21 cellular contexts compared by ENCODE assay signal in the genomic region with DNA sequence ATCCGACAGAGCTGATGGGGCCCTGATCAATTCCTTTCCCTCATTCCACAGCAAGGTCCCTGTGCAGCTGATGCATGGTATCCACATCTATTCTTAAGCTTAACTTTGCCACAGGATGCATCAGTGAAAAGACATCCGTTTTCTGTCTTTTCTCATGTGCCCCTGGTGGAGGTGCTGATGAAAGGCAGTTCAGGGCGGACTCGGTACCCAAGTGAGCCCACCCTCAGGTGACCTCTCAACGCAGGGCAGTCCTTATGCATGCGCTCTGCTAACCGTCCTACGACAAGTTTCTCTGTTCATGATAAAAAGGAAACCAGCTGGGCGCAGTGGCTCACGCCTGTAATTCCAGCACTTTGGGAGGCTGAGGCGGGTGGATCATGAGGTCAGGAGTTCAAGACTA.
DNase-seq lines count a peak whose midpoint lies in the region; ATAC-seq and TF ChIP-seq lines count a peak whose summit lies in the region.
"Had no signal": no experiment of that assay in that cellular context is flagged by ENCODE, and none has a peak within 500 bp of the region (broad histone marks: within the 10 kb centered on the region; RNA-seq: fewer than 3 reads in every experiment).

No MANE protein-coding gene starts in this region.

- no peaks in the 10 kb centered on the region for H3K9me2 ChIP-seq in GM23338 (ENCODE audit: insufficient read depth)

- no peak overlapping the region for H3K4me2 ChIP-seq in GM23338
- H3K4me2 ChIP-seq in neural progenitor cell = no peak overlapping the region
- H3K4me2 ChIP-seq: BLaER1 had no signal

- H3K4me1 Mint-ChIP-seq in GM23338 (peaks cover 9% of the 10 kb centered on the region; the same call in 2 of the 3 replicates), neural progenitor cell (peaks cover 8% of the 10 kb centered on the region)
- H3K4me1 Mint-ChIP-seq: CD4-positive, CD25-positive, alpha-beta regulatory T cell had no signal

- H2AFZ ChIP-seq in GM23338 = no peak overlapping the region
- no peak overlapping the region for H2AFZ ChIP-seq in neural progenitor cell (replicated peaks)
- H2AFZ ChIP-seq: GM23248 had no signal

- H3K36me3 ChIP-seq in GM23338 (ENCODE audit: insufficient read depth) (no peaks in the 10 kb centered on the region), neural progenitor cell (no peaks in the 10 kb centered on the region)
- H3K36me3 ChIP-seq: BLaER1 had no signal

- no peak overlapping the region for H3K4me3 Mint-ChIP-seq in GM23338
- H3K4me3 Mint-ChIP-seq in neural progenitor cell = no peak overlapping the region
- H3K4me3 Mint-ChIP-seq: CD4-positive, CD25-positive, alpha-beta regulatory T cell had no signal

- H3F3A ChIP-seq in GM23338 (replicated peaks; ENCODE audit: low read depth) = no peaks in the 10 kb centered on the region
- H3F3A ChIP-seq in neural progenitor cell (ENCODE audit: low read depth) = no peaks in the 10 kb centered on the region

- H3K27me3 Mint-ChIP-seq in GM23338 (ENCODE audit: insufficient read depth, low read depth, poor library complexity) (peaks cover 8% of the 10 kb centered on the region), neural progenitor cell (ENCODE audit: insufficient read depth, low read depth) (peaks cover 2% of the 10 kb centered on the region)
- H3K27me3 Mint-ChIP-seq: CD4-positive, CD25-positive, alpha-beta regulatory T cell had no signal

- H3K9me3 Mint-ChIP-seq in GM23338 = peaks cover 8% of the 10 kb centered on the region
- peaks cover 5% of the 10 kb centered on the region for H3K9me3 Mint-ChIP-seq in neural progenitor cell

- H3K27ac Mint-ChIP-seq in GM23338 (no peak overlapping the region), neural progenitor cell (no peak overlapping the region)
- H3K27ac Mint-ChIP-seq: CD4-positive, CD25-positive, alpha-beta regulatory T cell had no signal

- no peaks in the 10 kb centered on the region for H4K20me1 ChIP-seq in GM23338 (replicated peaks; ENCODE audit: insufficient read depth)
- H4K20me1 ChIP-seq in neural progenitor cell (ENCODE audit: low read depth) = no peaks in the 10 kb centered on the region
- H4K20me1 ChIP-seq: BLaER1 had no signal

- H3K79me2 ChIP-seq in GM23338 (replicated peaks; ENCODE audit: insufficient read depth) (no peaks in the 10 kb centered on the region), neural progenitor cell (ENCODE audit: low read depth) (no peaks in the 10 kb centered on the region)

- intact Hi-C loops in Right ventricle myocardium superior (cut with DNase I) = no loop called here

- H3K27ac ChIP-seq in GM23338 (ENCODE audit: low read depth) (no peak overlapping the region), neural progenitor cell (no peak overlapping the region)
- H3K27ac ChIP-seq: BLaER1, GM23248 had no signal

- DNase-seq in GM23338 (ENCODE audit: low spot score) (peak; percentile 58), choroid plexus epithelial cell (ENCODE audit: low read depth) (no peak), iPS-NIHi11 (ENCODE audit: low spot score) (peak; percentile 46), neural progenitor cell (ENCODE audit: low spot score) (no peak), Right ventricle myocardium superior (no peak), foreskin fibroblast (no peak)
- DNase-seq: CD4-positive, CD25-positive, alpha-beta regulatory T cell; GM23248; Karpas-422; NCI-H1092; NCI-H1417 treated with DMSO at 0.1 percent for 48 hours; NCI-H1694 treated with DMSO at 0.1 percent for 48 hours; NCI-H2081; NCI-H2227 treated with DMSO at 0.1 percent for 48 hours; NCI-H526 treated with DMSO at 0.1 percent for 48 hours; RPMI8226; SHP77 had no signal

- no peaks in the 10 kb centered on the region for H3K9me3 ChIP-seq in neural progenitor cell (ENCODE audit: low read depth)
- H3K9me3 ChIP-seq: BLaER1 had no signal

- TF ChIP-seq CTCF in GM23338 (conservative IDR thresholded peaks at IDR 0.05; ENCODE audit: low read depth in 2 of 2) = peak; percentile 18 to 37; a peak in 3 of 4 replicates
- peak; percentile 1 for TF ChIP-seq CTCF in choroid plexus epithelial cell (conservative IDR thresholded peaks at IDR 0.05; ENCODE audit: low read depth, low read length)
- TF ChIP-seq CTCF in neural progenitor cell (IDR thresholded peaks at IDR 0.05) = peak; percentile 13
- TF ChIP-seq CTCF in foreskin fibroblast (IDR thresholded peaks at IDR 0.05; ENCODE audit: low read depth, low read length) = no peak

- H3K27me3 ChIP-seq in GM23338 (ENCODE audit: insufficient read depth) (no peaks in the 10 kb centered on the region), neural progenitor cell (no peaks in the 10 kb centered on the region)
- H3K27me3 ChIP-seq: BLaER1 had no signal

- no peaks in the 10 kb centered on the region for H3K4me1 ChIP-seq in GM23338 (ENCODE audit: insufficient read depth)
- H3K4me1 ChIP-seq in neural progenitor cell = no peaks in the 10 kb centered on the region

- H3K36me3 Mint-ChIP-seq in GM23338 (ENCODE audit: low read depth) (no peaks in the 10 kb centered on the region), neural progenitor cell (no peaks in the 10 kb centered on the region)

- H3K4me3 ChIP-seq in GM23338 = no peak overlapping the region
- H3K4me3 ChIP-seq in choroid plexus epithelial cell (ENCODE audit: low read depth, low read length) = no peak overlapping the region
- H3K4me3 ChIP-seq in neural progenitor cell = no peak overlapping the region
- H3K4me3 ChIP-seq in foreskin fibroblast (ENCODE audit: low read depth in 1 of 2, low read length in 2 of 2) = no peak overlapping the region
- H3K4me3 ChIP-seq: BLaER1, GM23248 had no signal

- ATAC-seq in GM23338 (peak; percentile 76), HG02852 (IDR thresholded peaks at IDR 0.05; ENCODE audit: unreplicated experiment) (no peak), Right ventricle myocardium superior (ENCODE audit: poor library complexity) (no peak), GM18870 (IDR thresholded peaks at IDR 0.05; ENCODE audit: unreplicated experiment) (no peak)
- ATAC-seq: HCT116 had no signal

- H3K9ac ChIP-seq in neural progenitor cell = no peak overlapping the region
- H3K9ac ChIP-seq: BLaER1, GM23248 had no signal

TF ChIP-seq in GM23338, 12 proteins besides CTCF, POLR2A, EP300 and RAD21 (continues in another document):
- TF ChIP-seq, protein P1, sequence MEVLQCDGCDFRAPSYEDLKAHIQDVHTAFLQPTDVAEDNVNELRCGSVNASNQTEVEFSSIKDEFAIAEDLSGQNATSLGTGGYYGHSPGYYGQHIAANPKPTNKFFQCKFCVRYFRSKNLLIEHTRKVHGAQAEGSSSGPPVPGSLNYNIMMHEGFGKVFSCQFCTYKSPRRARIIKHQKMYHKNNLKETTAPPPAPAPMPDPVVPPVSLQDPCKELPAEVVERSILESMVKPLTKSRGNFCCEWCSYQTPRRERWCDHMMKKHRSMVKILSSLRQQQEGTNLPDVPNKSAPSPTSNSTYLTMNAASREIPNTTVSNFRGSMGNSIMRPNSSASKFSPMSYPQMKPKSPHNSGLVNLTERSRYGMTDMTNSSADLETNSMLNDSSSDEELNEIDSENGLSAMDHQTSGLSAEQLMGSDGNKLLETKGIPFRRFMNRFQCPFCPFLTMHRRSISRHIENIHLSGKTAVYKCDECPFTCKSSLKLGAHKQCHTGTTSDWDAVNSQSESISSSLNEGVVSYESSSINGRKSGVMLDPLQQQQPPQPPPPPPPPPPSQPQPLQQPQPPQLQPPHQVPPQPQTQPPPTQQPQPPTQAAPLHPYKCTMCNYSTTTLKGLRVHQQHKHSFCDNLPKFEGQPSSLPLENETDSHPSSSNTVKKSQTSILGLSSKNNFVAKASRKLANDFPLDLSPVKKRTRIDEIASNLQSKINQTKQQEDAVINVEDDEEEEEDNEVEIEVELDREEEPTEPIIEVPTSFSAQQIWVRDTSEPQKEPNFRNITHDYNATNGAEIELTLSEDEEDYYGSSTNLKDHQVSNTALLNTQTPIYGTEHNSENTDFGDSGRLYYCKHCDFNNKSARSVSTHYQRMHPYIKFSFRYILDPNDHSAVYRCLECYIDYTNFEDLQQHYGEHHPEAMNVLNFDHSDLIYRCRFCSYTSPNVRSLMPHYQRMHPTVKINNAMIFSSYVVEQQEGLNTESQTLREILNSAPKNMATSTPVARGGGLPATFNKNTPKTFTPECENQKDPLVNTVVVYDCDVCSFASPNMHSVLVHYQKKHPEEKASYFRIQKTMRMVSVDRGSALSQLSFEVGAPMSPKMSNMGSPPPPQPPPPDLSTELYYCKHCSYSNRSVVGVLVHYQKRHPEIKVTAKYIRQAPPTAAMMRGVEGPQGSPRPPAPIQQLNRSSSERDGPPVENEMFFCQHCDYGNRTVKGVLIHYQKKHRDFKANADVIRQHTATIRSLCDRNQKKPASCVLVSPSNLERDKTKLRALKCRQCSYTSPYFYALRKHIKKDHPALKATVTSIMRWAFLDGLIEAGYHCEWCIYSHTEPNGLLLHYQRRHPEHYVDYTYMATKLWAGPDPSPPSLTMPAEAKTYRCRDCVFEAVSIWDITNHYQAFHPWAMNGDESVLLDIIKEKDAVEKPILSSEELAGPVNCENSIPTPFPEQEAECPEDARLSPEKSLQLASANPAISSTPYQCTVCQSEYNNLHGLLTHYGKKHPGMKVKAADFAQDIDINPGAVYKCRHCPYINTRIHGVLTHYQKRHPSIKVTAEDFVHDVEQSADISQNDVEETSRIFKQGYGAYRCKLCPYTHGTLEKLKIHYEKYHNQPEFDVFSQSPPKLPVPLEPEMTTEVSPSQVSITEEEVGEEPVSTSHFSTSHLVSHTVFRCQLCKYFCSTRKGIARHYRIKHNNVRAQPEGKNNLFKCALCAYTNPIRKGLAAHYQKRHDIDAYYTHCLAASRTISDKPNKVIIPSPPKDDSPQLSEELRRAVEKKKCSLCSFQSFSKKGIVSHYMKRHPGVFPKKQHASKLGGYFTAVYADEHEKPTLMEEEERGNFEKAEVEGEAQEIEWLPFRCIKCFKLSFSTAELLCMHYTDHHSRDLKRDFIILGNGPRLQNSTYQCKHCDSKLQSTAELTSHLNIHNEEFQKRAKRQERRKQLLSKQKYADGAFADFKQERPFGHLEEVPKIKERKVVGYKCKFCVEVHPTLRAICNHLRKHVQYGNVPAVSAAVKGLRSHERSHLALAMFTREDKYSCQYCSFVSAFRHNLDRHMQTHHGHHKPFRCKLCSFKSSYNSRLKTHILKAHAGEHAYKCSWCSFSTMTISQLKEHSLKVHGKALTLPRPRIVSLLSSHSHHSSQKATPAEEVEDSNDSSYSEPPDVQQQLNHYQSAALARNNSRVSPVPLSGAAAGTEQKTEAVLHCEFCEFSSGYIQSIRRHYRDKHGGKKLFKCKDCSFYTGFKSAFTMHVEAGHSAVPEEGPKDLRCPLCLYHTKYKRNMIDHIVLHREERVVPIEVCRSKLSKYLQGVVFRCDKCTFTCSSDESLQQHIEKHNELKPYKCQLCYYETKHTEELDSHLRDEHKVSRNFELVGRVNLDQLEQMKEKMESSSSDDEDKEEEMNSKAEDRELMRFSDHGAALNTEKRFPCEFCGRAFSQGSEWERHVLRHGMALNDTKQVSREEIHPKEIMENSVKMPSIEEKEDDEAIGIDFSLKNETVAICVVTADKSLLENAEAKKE (CRISPR knock-in tag; IDR thresholded peaks at IDR 0.05) = no peak
- no peak for TF ChIP-seq STAT1 (IDR thresholded peaks at IDR 0.05; ENCODE audit: unreplicated experiment)
- TF ChIP-seq NANOG (IDR thresholded peaks at IDR 0.05; ENCODE audit: borderline replicate concordance) = no peak
- no peak for TF ChIP-seq POLR2AphosphoS5 (IDR thresholded peaks at IDR 0.05; ENCODE audit: low read depth)
- no peak for TF ChIP-seq CREB1 (CRISPR knock-in tag; IDR thresholded peaks at IDR 0.05; ENCODE audit: low read depth)

Comparison
In these comparisons a context has a peak if more than half of its experiments do, and no peak if none do; other contexts are left out.
1. DNase-seq: peak in GM23338 (single experiment) and iPS-NIHi11 (single experiment); none in choroid plexus epithelial cell (single experiment), neural progenitor cell (single experiment), Right ventricle myocardium superior (single experiment) and foreskin fibroblast (0 of 2).